In the genomic region with DNA sequence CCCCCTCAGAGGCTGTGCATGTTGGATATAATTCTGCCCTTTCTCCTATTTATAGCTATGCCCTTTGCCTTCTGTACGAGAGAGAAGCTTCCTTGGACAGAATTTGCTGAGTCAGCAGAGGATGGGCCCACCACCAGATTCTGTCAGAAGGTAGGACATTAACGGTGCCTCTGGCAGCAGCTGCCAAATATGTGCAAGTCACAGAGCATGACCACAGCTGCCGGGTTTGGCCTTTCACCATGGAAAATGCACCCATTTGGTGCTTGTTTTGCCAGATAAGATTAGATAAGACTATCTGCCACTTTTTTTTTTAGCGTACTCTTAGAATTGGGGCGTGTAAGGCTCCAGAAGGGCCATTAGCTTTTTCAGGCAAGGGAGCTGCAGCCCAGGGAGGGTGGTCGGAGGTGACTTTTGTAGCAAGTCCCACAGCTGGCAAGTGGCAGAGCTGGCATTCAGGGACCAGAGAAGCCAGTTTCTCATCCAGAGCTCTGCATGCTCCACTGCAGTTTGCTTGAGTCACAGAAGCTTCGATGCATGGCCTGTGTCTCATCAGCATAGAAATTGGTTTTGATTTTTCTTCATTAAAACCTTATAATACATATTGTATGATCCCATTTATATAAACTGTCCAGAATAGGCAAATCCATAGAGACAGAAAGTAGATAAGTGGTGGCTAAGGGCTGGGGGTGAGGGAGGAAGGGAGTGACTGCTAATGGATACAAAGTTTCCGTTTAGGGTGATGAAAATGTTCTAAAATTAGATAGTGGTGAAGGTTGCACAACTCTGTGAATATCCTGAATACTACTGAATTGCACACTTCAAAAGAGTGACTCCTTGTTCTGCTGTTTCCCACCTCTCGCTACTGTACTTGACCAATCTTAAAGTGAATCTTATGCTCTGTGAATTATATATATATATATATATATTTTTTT, we compare ENCODE assay signal across 8 cellular contexts. TPM values are rescaled to one million over a fixed set of nuclear protein-coding genes. Genes with fewer than 3 reads are reported as not detected.
DNase-seq lines count a peak whose midpoint lies in the region; TF ChIP-seq lines count a peak whose summit lies in the region.

No MANE protein-coding gene starts in this region.

- TF ChIP-seq CTCF in cardiac muscle cell (IDR thresholded peaks at IDR 0.05; ENCODE audit: low read depth, low read length) (no peak), spleen (IDR thresholded peaks at IDR 0.05 in 8 of 11, conservative IDR thresholded peaks at IDR 0.05 in 3 of 11) (no peak)

- TF ChIP-seq POLR2A in spleen (IDR thresholded peaks at IDR 0.05) = no peak

- H3K27ac ChIP-seq in cardiac muscle cell = peak overlapping the region; percentile 79
- peak overlapping the region in 7 of 8 donors; percentile 61 to 86 (median 81) for H3K27ac ChIP-seq in spleen

- 12 to 28% (median 14%) methylated on average over 9 of the region's 9 CpGs for WGBS in spleen, 5 donors

- H3K9me3 ChIP-seq in cardiac muscle cell (ENCODE audit: low read depth) (no peaks in the 10 kb centered on the region), spleen (no peaks in the 10 kb centered on the region)

- peaks cover 22% of the 10 kb centered on the region for H3K4me1 ChIP-seq in cardiac muscle cell (ENCODE audit: low read depth)
- peaks cover 20 to 99% (median 42%) of the 10 kb centered on the region in 6 donors for H3K4me1 ChIP-seq in spleen

- H3K36me3 ChIP-seq in cardiac muscle cell = no peaks in the 10 kb centered on the region
- H3K36me3 ChIP-seq in spleen = no peaks in the 10 kb centered on the region

- intact Hi-C loops in spleen (cut with DNase I; ENCODE audit: low total_unique reads) = no loop called here

- DNase-seq in NCI-H146 (lab: John Stamatoyannopoulos, UW) (peak; percentile 29), NCI-H146 treated with DMSO at 0.1 percent for 48 hours (lab: John Stamatoyannopoulos, UW; ENCODE audit: unreplicated experiment) (no peak), SIG-M5 treated with dmso at 0.1 percent for 504 hours (lab: John Stamatoyannopoulos, UW; ENCODE audit: unreplicated experiment) (peak; percentile 95), cardiac muscle cell (ENCODE audit: low read depth in 1 of 2, low spot score in 1 of 2) (peak; percentile 63 to 88), spleen (no peak), NCI-H1694 (lab: John Stamatoyannopoulos, UW) (no peak), NCI-H748 treated with DMSO at 0.1 percent for 48 hours (lab: John Stamatoyannopoulos, UW) (no peak), cerebellum (ENCODE audit: low spot score) (no peak)

- H3K4me3 ChIP-seq in cardiac muscle cell (no peak overlapping the region), spleen (peak overlapping the region in 1 of 8 donors; percentile 19)

- no peaks in the 10 kb centered on the region for H3K27me3 ChIP-seq in cardiac muscle cell
- H3K27me3 ChIP-seq in spleen (replicated peaks in 1 of 7) = no peaks in the 10 kb centered on the region

RNA-seq across cellular contexts. Expression of a gene that starts 15.8 kb away (rescaled TPM):
- total RNA-seq in cardiac muscle cell = 0.99 and 1.6 TPM in 2 replicates
- polyA plus RNA-seq in cardiac muscle cell = 1.8 and 4.0 TPM in 2 replicates
- total RNA-seq in spleen = 1 to 10 TPM in 6 of 7 donors, under 1 TPM in 1; 0.92 to 3.9 (median 2.0) TPM
- 1 to 10 TPM in 1 of 3 donors, under 1 TPM in 2; 0.38 to 1.5 (median 0.47) TPM for polyA plus RNA-seq in spleen
- 0.45 TPM for total RNA-seq in cerebellum

RNA-seq across cellular contexts. Expression of a gene that starts 44.0 kb away (rescaled TPM):
- total RNA-seq in cardiac muscle cell (73.9 and 106 TPM in 2 replicates), spleen (100 to 1,000 TPM in 5 of 7 donors, 10 to 100 TPM in 2; 85.4 to 162 (median 112) TPM), cerebellum (39.1 TPM)
- polyA plus RNA-seq in cardiac muscle cell (68.8 and 69.8 TPM in 2 replicates), spleen (100 to 1,000 TPM in 2 of 3 donors, 10 to 100 TPM in 1; 82.6 to 108 (median 105) TPM)

RNA-seq across cellular contexts. Expression of a gene that starts 44.8 kb away (rescaled TPM):
- total RNA-seq in cardiac muscle cell (222 and 290 TPM in 2 replicates), spleen (100 to 1,000 TPM in 2 of 7 donors, 10 to 100 TPM in 5; 52.0 to 142 (median 66.3) TPM), cerebellum (121 TPM)
- polyA plus RNA-seq in cardiac muscle cell (119 and 125 TPM in 2 replicates), spleen (100 to 1,000 TPM in 2 of 3 donors, 10 to 100 TPM in 1; 89.8 to 113 (median 113) TPM)

Comparison
In these comparisons a context has a peak if more than half of its experiments do, and no peak if none do; other contexts are left out.
1. DNase-seq: peak in NCI-H146 (single experiment), SIG-M5 treated with dmso at 0.1 percent for 504 hours (single experiment) and cardiac muscle cell (2 of 2); none in NCI-H146 treated with DMSO at 0.1 percent for 48 hours (single experiment), spleen (single experiment), NCI-H1694 (single experiment), NCI-H748 treated with DMSO at 0.1 percent for 48 hours (single experiment) and cerebellum (single experiment).